In genomic region chr6:35919827-35920751, GRCh38 we compare ENCODE assay signal across 8 cellular contexts. TPM values are rescaled to one million over a fixed set of nuclear protein-coding genes. Genes with fewer than 3 reads are reported as not detected.
DNase-seq lines count a peak whose midpoint lies in the region; ATAC-seq and TF ChIP-seq lines count a peak whose summit lies in the region.

No MANE protein-coding gene starts in this region.

- H3K27me3 ChIP-seq in foreskin keratinocyte (no peaks in the 10 kb centered on the region), thoracic aorta (replicated peaks; ENCODE audit: insufficient read depth) (no peaks in the 10 kb centered on the region)

- H4K20me1 ChIP-seq in OCI-LY7 (ENCODE audit: insufficient read depth, low read length), result peaks cover 26% of the 10 kb centered on the region

- CTCF ChIA-PET in OCI-LY7 (lab: Charles Lee; ENCODE audit: unreplicated experiment), result interaction anchor here (0.5 kb wide), 1 partner anchor 451 kb away, joined by 3 read pairs; no protein-coding TSS in a partner anchor

- H3K27ac Mint-ChIP-seq in activated T-helper 17 cell treated with anti-CD3 and anti-CD28 coated beads, Interleukin-2, amount 50 U/mL, for 72 hours, result peak overlapping the region; percentile 97
- H3K27ac Mint-ChIP-seq in osteocyte (ENCODE audit: unreplicated experiment), result peak overlapping the region; percentile 77

- peak; percentile 32 for DNase-seq in activated gamma-delta T cell treated with Interleukin-2 at 50 U/mL for 16 hours
- no peak for DNase-seq in activated gamma-delta T cell (lab: John Stamatoyannopoulos, UW)
- DNase-seq in OCI-LY7 (ENCODE audit: low spot score), result peak; percentile 51
- peak; percentile 67 to 74 for DNase-seq in foreskin keratinocyte
- DNase-seq in osteocyte (ENCODE audit: extremely low spot score, unreplicated experiment), result peak; percentile 84
- DNase-seq in thoracic aorta (ENCODE audit: low spot score), result no peak

- H3K9me3 Mint-ChIP-seq in activated T-helper 17 cell treated with anti-CD3 and anti-CD28 coated beads, Interleukin-2, amount 50 U/mL, for 72 hours, result no peaks in the 10 kb centered on the region
- no peaks in the 10 kb centered on the region for H3K9me3 Mint-ChIP-seq in osteocyte (ENCODE audit: unreplicated experiment)

- ATAC-seq in HG02970 (IDR thresholded peaks at IDR 0.05; ENCODE audit: low FRiP score, unreplicated experiment) (peak; percentile 27), foreskin keratinocyte (peak; percentile 64), thoracic aorta (ENCODE audit: insufficient number of reproducible peaks, low FRiP score, low read depth) (no peak)
- peak; percentile 85 for ATAC-seq in activated T-helper 17 cell treated with anti-CD3 and anti-CD28 coated beads, Interleukin-2, amount 50 U/mL, for 72 hours (replicated peaks)

- peaks cover 47% of the 10 kb centered on the region for H3K36me3 Mint-ChIP-seq in activated T-helper 17 cell treated with anti-CD3 and anti-CD28 coated beads, Interleukin-2, amount 50 U/mL, for 72 hours (ENCODE audit: low read depth)
- peaks cover 4% of the 10 kb centered on the region for H3K36me3 Mint-ChIP-seq in osteocyte (ENCODE audit: unreplicated experiment)

- no peak overlapping the region; the same call in 1 of the 2 replicates for H2AFZ ChIP-seq in OCI-LY7 (ENCODE audit: low read length)

- BruUV-seq in OCI-LY7 (replicated peaks; lab: Mats Ljungman, UMichigan), result no TSS peak

- peak overlapping the region; percentile 96 for H3K4me3 Mint-ChIP-seq in activated T-helper 17 cell treated with anti-CD3 and anti-CD28 coated beads, Interleukin-2, amount 50 U/mL, for 72 hours
- peak overlapping the region; percentile 96 for H3K4me3 Mint-ChIP-seq in osteocyte (ENCODE audit: unreplicated experiment)

- H3K9me2 ChIP-seq in OCI-LY7 (ENCODE audit: insufficient read depth, low read length), result no peaks in the 10 kb centered on the region

- H3K9me3 ChIP-seq in OCI-LY7 (ENCODE audit: low read length) (no peaks in the 10 kb centered on the region), thoracic aorta (no peaks in the 10 kb centered on the region)

- peak overlapping the region; percentile 93 for H3K4me3 ChIP-seq in OCI-LY7 (ENCODE audit: low read depth, low read length, poor library complexity, severe bottlenecking)
- peak overlapping the region; percentile 98 for H3K4me3 ChIP-seq in thoracic aorta

- peaks cover 57% of the 10 kb centered on the region for H3K79me2 ChIP-seq in OCI-LY7 (ENCODE audit: insufficient read depth, low read depth, low read length)

- H3K27me3 Mint-ChIP-seq in activated T-helper 17 cell treated with anti-CD3 and anti-CD28 coated beads, Interleukin-2, amount 50 U/mL, for 72 hours, result no peaks in the 10 kb centered on the region
- H3K27me3 Mint-ChIP-seq in osteocyte (ENCODE audit: unreplicated experiment), result no peaks in the 10 kb centered on the region

- POLR2A ChIA-PET in OCI-LY7 (lab: Charles Lee), result interaction anchor here (0.6 to 1.6 kb wide), 2 partner anchors 15 to 38 kb away, joined by 4 to 5 read pairs; no protein-coding TSS in a partner anchor

- peak overlapping the region; percentile 91 for H3K4me2 ChIP-seq in OCI-LY7 (ENCODE audit: low read length)

- intact Hi-C loops in OCI-LY7 (cut with micrococcal nuclease; ENCODE audit: unreplicated experiment), result no loop called here

- peaks cover 26% of the 10 kb centered on the region for H3K36me3 ChIP-seq in OCI-LY7 (ENCODE audit: insufficient read depth, low read length)
- no peaks in the 10 kb centered on the region for H3K36me3 ChIP-seq in thoracic aorta

- TF ChIP-seq CTCF in OCI-LY7 (conservative IDR thresholded peaks at IDR 0.05; ENCODE audit: low read length) (no peak), foreskin keratinocyte (conservative IDR thresholded peaks at IDR 0.05) (no peak), osteocyte (IDR thresholded peaks at IDR 0.05) (no peak), thoracic aorta (IDR thresholded peaks at IDR 0.05) (no peak)

- peak overlapping the region; percentile 51 for H3K27ac ChIP-seq in OCI-LY7 (ENCODE audit: low read depth, low read length, poor library complexity, severe bottlenecking)
- peak overlapping the region; percentile 73 for H3K27ac ChIP-seq in foreskin keratinocyte
- peak overlapping the region; percentile 14 to 53 for H3K27ac ChIP-seq in thoracic aorta

- peaks cover 16% of the 10 kb centered on the region for H3K4me1 Mint-ChIP-seq in activated T-helper 17 cell treated with anti-CD3 and anti-CD28 coated beads, Interleukin-2, amount 50 U/mL, for 72 hours
- peaks cover 37% of the 10 kb centered on the region for H3K4me1 Mint-ChIP-seq in osteocyte (ENCODE audit: unreplicated experiment)

- H3K4me1 ChIP-seq in OCI-LY7 (ENCODE audit: insufficient read depth, low read length, poor library complexity, severe bottlenecking) (peaks cover 33% of the 10 kb centered on the region), foreskin keratinocyte (peaks cover 6% of the 10 kb centered on the region), thoracic aorta (ENCODE audit: control insufficient read depth in 1 of 2, low read depth in 2 of 2) (peaks cover 9 to 30% of the 10 kb centered on the region in 2 donors)

RNA-seq across cellular contexts. Expression of gene SRPK1, which starts 0.8 kb away (rescaled TPM):
- 75.6 and 86.0 TPM in 2 replicates for total RNA-seq in OCI-LY7 (2014; rRNA removed; shearing (Covaris generic))
- total RNA-seq in OCI-LY7 (2022) (109 and 126 TPM in 2 replicates), foreskin keratinocyte (68.5 and 74.7 TPM in 2 replicates), osteocyte (36.0 and 39.1 TPM in 2 replicates), thoracic aorta (10 to 100 TPM; 13.8 to 51.6 TPM)
- total RNA-seq in activated T-helper 17 cell treated with anti-CD3 and anti-CD28 coated beads, Interleukin-2, amount 50 U/mL, for 72 hours, result 100 to 1,000 TPM in 1 of 2 donors, 10 to 100 TPM in 1; 83.5 to 101 TPM
- 21.5 and 27.0 TPM in 2 replicates for polyA plus RNA-seq in foreskin keratinocyte

Comparison
In these comparisons a context has a peak if more than half of its experiments do, and no peak if none do; other contexts are left out.
1. DNase-seq: peak in activated gamma-delta T cell treated with Interleukin-2 at 50 U/mL for 16 hours (single experiment), OCI-LY7 (single experiment), foreskin keratinocyte (2 of 2) and osteocyte (single experiment); none in activated gamma-delta T cell (single experiment) and thoracic aorta (single experiment).
2. Peak in every context shown above with its lines, with median percentiles within 50 percentile points of each other: H3K27ac ChIP-seq.